34 cellular contexts compared by ENCODE assay signal in the genomic region with DNA sequence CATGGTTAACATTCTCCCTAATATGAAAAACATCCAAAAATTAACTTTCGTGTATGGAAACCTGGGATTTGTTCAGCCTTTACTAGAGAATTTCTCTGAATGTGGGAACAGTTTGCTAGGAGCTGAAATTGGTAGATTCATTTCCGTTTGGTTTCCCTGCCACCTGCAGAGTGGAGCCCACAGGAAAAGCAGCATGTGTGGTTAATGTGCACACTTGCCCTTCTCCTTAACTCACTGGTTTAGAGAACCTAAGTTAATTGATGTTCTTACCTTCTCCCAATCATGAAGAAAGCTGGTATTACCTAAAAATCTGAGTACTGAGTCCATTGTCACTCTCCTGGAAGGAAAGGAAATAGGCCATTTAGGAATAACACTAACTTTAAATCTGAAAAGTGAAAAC. TPM values are rescaled to one million over a fixed set of nuclear protein-coding genes. Genes with fewer than 3 reads are reported as not detected.
"Had no signal": no experiment of that assay in that cellular context is flagged by ENCODE, and none has a peak within 500 bp of the region (broad histone marks: within the 10 kb centered on the region; RNA-seq: fewer than 3 reads in every experiment).

No MANE protein-coding gene starts in this region.

- DNase-seq: activated CD4-positive, alpha-beta T cell treated with anti-CD3 and anti-CD28 coated beads, Interleukin-2, amount 10 ng/mL, durations not matched to agents 24 days and 14 days; activated CD4-positive, alpha-beta T cell treated with anti-CD3 and anti-CD28 coated beads, Interleukin-2, amount 50 U/mL, for 4 hours; activated CD4-positive, CD25-positive, alpha-beta regulatory T cell; activated CD8-positive, alpha-beta T cell treated with anti-CD3 and anti-CD28 coated beads for 36 hours; activated effector memory CD4-positive, alpha-beta T cell treated with anti-CD3 and anti-CD28 coated beads, Interleukin-2, amount 50 U/mL, for 16 hours; activated naive CD4-positive, alpha-beta T cell; activated naive CD4-positive, alpha-beta T cell treated with anti-CD3 and anti-CD28 coated beads, Interleukin-2, amount 50 U/mL, for 16 hours; activated naive CD8-positive, alpha-beta T cell treated with anti-CD3 and anti-CD28 coated beads for 36 hours; activated T-cell treated with anti-CD3 and anti-CD28 coated beads, Interleukin-2, amount 50 U/mL, for 1 hour; activated T-cell treated with anti-CD3 and anti-CD28 coated beads, Interleukin-2, amount 50 U/mL, for 72 hours; amygdala; body of pancreas; Karpas-422; MG63; NCI-H1048; NCI-H1105 treated with DMSO at 0.1 percent for 48 hours; NCI-H1436; NCI-H1694; NCI-H1930; NCI-H2081 treated with DMSO at 0.1 percent for 48 hours; NCI-H226; NCI-H524 treated with DMSO at 0.1 percent for 48 hours; NCI-H748 treated with DMSO at 0.1 percent for 48 hours; RPMI8226; SHP77 treated with DMSO at 0.1 percent for 48 hours; T-cell; T-helper 17 cell; WERI-Rb-1 had no signal

- H3K27ac Mint-ChIP-seq: activated CD4-positive, alpha-beta T cell treated with anti-CD3 and anti-CD28 coated beads, Interleukin-2, amount 10 ng/mL, durations not matched to agents 24 days and 14 days; activated CD8-positive, alpha-beta T cell treated with anti-CD3 and anti-CD28 coated beads for 36 hours; activated naive CD8-positive, alpha-beta T cell treated with anti-CD3 and anti-CD28 coated beads for 36 hours; activated T-cell treated with anti-CD3 and anti-CD28 coated beads, Interleukin-2, amount 50 U/mL, for 72 hours; activated T-helper 17 cell treated with anti-CD3 and anti-CD28 coated beads, Interleukin-2, amount 50 U/mL, for 72 hours; T-cell; T-helper 17 cell had no signal

- H3K27ac ChIP-seq: body of pancreas, breast epithelium, SJSA1, WERI-Rb-1 had no signal

- ATAC-seq: activated CD8-positive, alpha-beta T cell treated with anti-CD3 and anti-CD28 coated beads for 36 hours; activated T-cell treated with anti-CD3 and anti-CD28 coated beads, Interleukin-2, amount 50 U/mL, for 72 hours; activated T-helper 17 cell treated with anti-CD3 and anti-CD28 coated beads, Interleukin-2, amount 50 U/mL, for 72 hours; body of pancreas; Panc1; SK-N-SH treated with all-trans-retinoic acid at 6 μM for 48 hours; T-cell; T-helper 17 cell had no signal

- H3K4me3 ChIP-seq: body of pancreas, breast epithelium, MG63, SJSA1 had no signal

- H3K4me3 Mint-ChIP-seq: activated CD4-positive, alpha-beta T cell treated with anti-CD3 and anti-CD28 coated beads, Interleukin-2, amount 10 ng/mL, durations not matched to agents 24 days and 14 days; activated CD8-positive, alpha-beta T cell treated with anti-CD3 and anti-CD28 coated beads for 36 hours; activated naive CD8-positive, alpha-beta T cell treated with anti-CD3 and anti-CD28 coated beads for 36 hours; activated T-cell treated with anti-CD3 and anti-CD28 coated beads, Interleukin-2, amount 50 U/mL, for 72 hours; activated T-helper 17 cell treated with anti-CD3 and anti-CD28 coated beads, Interleukin-2, amount 50 U/mL, for 72 hours; T-cell; T-helper 17 cell had no signal

- H3K9me3 Mint-ChIP-seq: activated CD4-positive, alpha-beta T cell treated with anti-CD3 and anti-CD28 coated beads, Interleukin-2, amount 10 ng/mL, durations not matched to agents 24 days and 14 days; activated naive CD8-positive, alpha-beta T cell treated with anti-CD3 and anti-CD28 coated beads for 36 hours; activated T-helper 17 cell treated with anti-CD3 and anti-CD28 coated beads, Interleukin-2, amount 50 U/mL, for 72 hours had no signal

- H3K4me1 ChIP-seq: body of pancreas, breast epithelium, SJSA1 had no signal

- H3K27me3 Mint-ChIP-seq: activated CD4-positive, alpha-beta T cell treated with anti-CD3 and anti-CD28 coated beads, Interleukin-2, amount 10 ng/mL, durations not matched to agents 24 days and 14 days; activated CD8-positive, alpha-beta T cell treated with anti-CD3 and anti-CD28 coated beads for 36 hours; activated naive CD8-positive, alpha-beta T cell treated with anti-CD3 and anti-CD28 coated beads for 36 hours; activated T-helper 17 cell treated with anti-CD3 and anti-CD28 coated beads, Interleukin-2, amount 50 U/mL, for 72 hours; T-cell; T-helper 17 cell had no signal

- H3K27me3 ChIP-seq: body of pancreas, breast epithelium, MG63, SJSA1 had no signal

- H3K9me3 ChIP-seq: body of pancreas, breast epithelium, MG63, SJSA1 had no signal

- H3K36me3 ChIP-seq: breast epithelium, MG63, SJSA1, WERI-Rb-1 had no signal

- H3K36me3 Mint-ChIP-seq: activated naive CD8-positive, alpha-beta T cell treated with anti-CD3 and anti-CD28 coated beads for 36 hours; T-cell had no signal

- H3K4me1 Mint-ChIP-seq: activated CD4-positive, alpha-beta T cell treated with anti-CD3 and anti-CD28 coated beads, Interleukin-2, amount 10 ng/mL, durations not matched to agents 24 days and 14 days; activated naive CD8-positive, alpha-beta T cell treated with anti-CD3 and anti-CD28 coated beads for 36 hours; activated T-helper 17 cell treated with anti-CD3 and anti-CD28 coated beads, Interleukin-2, amount 50 U/mL, for 72 hours; T-cell; T-helper 17 cell had no signal

RNA-seq across cellular contexts. Expression of gene ASXL3, which starts 37.6 kb away (rescaled TPM):
- total RNA-seq: activated CD4-positive, alpha-beta T cell treated with anti-CD3 and anti-CD28 coated beads, Interleukin-2, amount 10 ng/mL, durations not matched to agents 24 days and 14 days; activated CD8-positive, alpha-beta memory T cell treated with anti-CD3 and anti-CD28 coated beads for 36 hours; activated CD8-positive, alpha-beta T cell treated with anti-CD3 and anti-CD28 coated beads for 36 hours; activated naive CD8-positive, alpha-beta T cell treated with anti-CD3 and anti-CD28 coated beads for 36 hours; activated T-cell treated with anti-CD3 and anti-CD28 coated beads, Interleukin-2, amount 50 U/mL, for 72 hours; activated T-helper 17 cell treated with anti-CD3 and anti-CD28 coated beads, Interleukin-2, amount 50 U/mL, for 72 hours; SJSA1; T-cell; T-helper 17 cell had no signal
